Comparison of ENCODE assay signal across 8 cellular contexts in genomic region chr9:128829477-128830251, GRCh38. TPM values are rescaled to one million over a fixed set of nuclear protein-coding genes. Genes with fewer than 3 reads are reported as not detected.
DNase-seq lines count a peak whose midpoint lies in the region; ATAC-seq and TF ChIP-seq lines count a peak whose summit lies in the region.

TSS of gene SPOUT1 (minus strand) at chr9:128829794. CDS start at chr9:128829780, 14 bp downstream.

- peaks cover 21% of the 10 kb centered on the region for H3K36me3 ChIP-seq in IMR-90 (ENCODE audit: control insufficient read depth, insufficient read depth, low read length)

- H2BK120ac ChIP-seq in IMR-90 (ENCODE audit: low read depth, low read length): no peak within 1 kb of the TSS

- POLR2A ChIA-PET in IMR-90 (lab: Charles Lee; ENCODE audit: unreplicated experiment): interaction anchor here (0.5 to 0.6 kb wide), 2 partner anchors 22 to 749 kb away, joined by 4 read pairs; no protein-coding TSS in a partner anchor

- H2BK15ac ChIP-seq in IMR-90 (ENCODE audit: low read depth, low read length): no peak within 1 kb of the TSS

- peak within 1 kb of the TSS; percentile 95 for H2AK9ac ChIP-seq in IMR-90 (replicated peaks; ENCODE audit: low read depth, low read length, poor library complexity)

- H2AFZ ChIP-seq in IMR-90 (replicated peaks; ENCODE audit: low read length, poor library complexity): peak within 1 kb of the TSS; percentile 98

- intact Hi-C loops in IMR-90 (cut with micrococcal nuclease): no loop called here

- BruUV-seq in IMR-90 (replicated peaks; lab: Mats Ljungman, UMichigan): no TSS peak

- peak; percentile 97 for ATAC-seq in GM21528 (IDR thresholded peaks at IDR 0.05; ENCODE audit: low FRiP score, unreplicated experiment)
- peak; percentile 100 for ATAC-seq in IMR-90 (ENCODE audit: low read depth)

- H3K27ac ChIP-seq in IMR-90 (ENCODE audit: insufficient read depth, low read length) (peak within 1 kb of the TSS; percentile 73), epithelial cell of prostate (peak within 1 kb of the TSS; percentile 35)

- TF ChIP-seq POLR2A in IMR-90 (IDR thresholded peaks at IDR 0.05; ENCODE audit: low read depth, low read length): peak; percentile 37; the same call in 1 of the 2 replicates

- peak within 1 kb of the TSS; percentile 79 for H3K14ac ChIP-seq in IMR-90 (replicated peaks; ENCODE audit: low read depth, low read length)

- H3K56ac ChIP-seq in IMR-90 (ENCODE audit: extremely low read depth, insufficient read depth, low read length): peak within 1 kb of the TSS; percentile 66

- H3K23ac ChIP-seq in IMR-90 (ENCODE audit: low read depth, low read length): peak within 1 kb of the TSS; percentile 78

- H4K5ac ChIP-seq in IMR-90 (ENCODE audit: low read depth, low read length): no peak within 1 kb of the TSS

- TF ChIP-seq RAD21 in IMR-90 (IDR thresholded peaks at IDR 0.05; ENCODE audit: low read length): no peak

- H3K4me1 ChIP-seq in IMR-90 (ENCODE audit: control insufficient read depth, insufficient read depth, low read length): peaks cover 5% of the 10 kb centered on the region; the same call in 1 of the 2 replicates

- H3K4me3 ChIP-seq in IMR-90 (ENCODE audit: insufficient read depth, low read depth, low read length): peak within 1 kb of the TSS; percentile 80

- dilution Hi-C loops in IMR-90 (cut with HindIII; ENCODE audit: low sequenced_read_pairs, unreplicated experiment): no loop called here

- H4K20me1 ChIP-seq in IMR-90 (ENCODE audit: insufficient read depth, low read length): 0 out of 2 replicates have a peak, but pooled peaks cover 3% of the 10 kb centered on the region

- peak; percentile 98 for DNase-seq in DMS 273 (lab: John Stamatoyannopoulos, UW; ENCODE audit: unreplicated experiment)
- peak; percentile 86 for DNase-seq in IMR-90
- DNase-seq in OCI-M1 (lab: John Stamatoyannopoulos, UW): peak; percentile 96
- peak; percentile 96 for DNase-seq in activated T-cell treated with anti-CD3 and anti-CD28 coated beads for 48 hours (ENCODE audit: low read depth)
- peak; percentile 40 for DNase-seq in epithelial cell of prostate (ENCODE audit: low read depth, low spot score)
- DNase-seq in mucosa of gallbladder (ENCODE audit: low spot score): peak; percentile 94
- DNase-seq in stimulated activated CD8-positive, alpha-beta memory T cell treated with anti-CD3 and anti-CD28 coated beads, Interleukin-4, amount 100 ng/mL, for 4 hours (ENCODE audit: low read depth in 2 of 2, low spot score in 1 of 2): peak; percentile 79 to 84

- CTCF ChIA-PET in IMR-90 (lab: Yijun Ruan, JAX): interaction anchor here (1.5 kb wide), 1 partner anchor 11 kb away, joined by 6 read pairs; the partner anchor contains the start of gene ENDOG

- TF ChIP-seq CTCF in IMR-90 (conservative IDR thresholded peaks at IDR 0.05; ENCODE audit: low read depth, low read length): no peak

- no peak within 1 kb of the TSS for H2BK20ac ChIP-seq in IMR-90 (ENCODE audit: low read depth, low read length)

- peak within 1 kb of the TSS; percentile 45 for H3K4ac ChIP-seq in IMR-90 (ENCODE audit: low read depth, low read length)

- no peaks in the 10 kb centered on the region for H3K27me3 ChIP-seq in IMR-90 (ENCODE audit: control insufficient read depth, insufficient read depth, low read length)

- peak within 1 kb of the TSS; percentile 53; the same call in 1 of the 2 replicates for H2AK5ac ChIP-seq in IMR-90 (ENCODE audit: low read depth, low read length)

- peak within 1 kb of the TSS; percentile 49 for H3K9ac ChIP-seq in IMR-90 (ENCODE audit: low read depth, low read length)

- H3K9me1 ChIP-seq in IMR-90 (ENCODE audit: insufficient read depth, low read length): peaks cover 6% of the 10 kb centered on the region; the same call in 1 of the 2 replicates

- no peaks in the 10 kb centered on the region for H3K9me3 ChIP-seq in IMR-90 (ENCODE audit: control insufficient read depth, insufficient read depth, low read length)

- in situ Hi-C loops in IMR-90 (cut with MboI; ENCODE audit: low sequenced_read_pairs): no loop called here

- peaks cover 23% of the 10 kb centered on the region in 2 experiments for H3K79me1 ChIP-seq in IMR-90 (ENCODE audit: low read depth in 1 of 2, low read length in 2 of 2)

- H3K4me2 ChIP-seq in IMR-90 (ENCODE audit: low read depth, low read length): peak within 1 kb of the TSS; percentile 96

- no peak within 1 kb of the TSS for H3K18ac ChIP-seq in IMR-90 (ENCODE audit: low read depth, low read length)

- 2% methylated on average over 21 of the region's 56 CpGs; no CpG with 5 or more reads in 1 of the 2 experiments for WGBS in IMR-90 (ENCODE audit: extremely low coverage in 2 of 2, insufficient read length in 1 of 2), 2 experiments

- peak within 1 kb of the TSS; percentile 44 for H2BK5ac ChIP-seq in IMR-90 (ENCODE audit: low read depth, low read length, poor library complexity, severe bottlenecking)

- no peak within 1 kb of the TSS for H4K91ac ChIP-seq in IMR-90 (ENCODE audit: insufficient read depth, low read depth, low read length)

- peak within 1 kb of the TSS; percentile 25 to 83; a peak in 3 of 4 replicates for H4K8ac ChIP-seq in IMR-90 (ENCODE audit: low read depth in 2 of 2, low read length in 2 of 2)

TF ChIP-seq in IMR-90, 13 proteins besides CTCF, POLR2A, EP300 and RAD21:
- TF ChIP-seq MXI1 (IDR thresholded peaks at IDR 0.05; ENCODE audit: borderline replicate concordance, low read depth, low read length): peak; percentile 95
- no peak for TF ChIP-seq RFX5 (IDR thresholded peaks at IDR 0.05; ENCODE audit: low read depth, low read length)
- TF ChIP-seq BHLHE40 (IDR thresholded peaks at IDR 0.05; ENCODE audit: low read depth, low read length): peak; percentile 20; the same call in 1 of the 2 replicates
- peak; percentile 39; the same call in 1 of the 2 replicates for TF ChIP-seq USF2 (IDR thresholded peaks at IDR 0.05; ENCODE audit: low read depth, low read length)
- peak; percentile 51; the same call in 1 of the 2 replicates for TF ChIP-seq MAZ (IDR thresholded peaks at IDR 0.05; ENCODE audit: borderline replicate concordance, low read depth, low read length)

RNA-seq across cellular contexts. Expression of gene SPOUT1, which starts in this region (rescaled TPM):
- 15.8 and 17.9 TPM in 2 replicates for total RNA-seq in IMR-90 (2012; rRNA removed)
- 27.8 and 30.2 TPM in 2 replicates for polyA plus RNA-seq in IMR-90 (2012; rRNA removed)
- polyA plus RNA-seq in IMR-90 (2012; cell fraction: cytosol; rRNA removed): 13.9 and 20.2 TPM in 2 replicates
- polyA plus RNA-seq in IMR-90 (2012; cell fraction: nucleus; rRNA removed; ENCODE audit: low replicate concordance): 40.1 and 103 TPM in 2 replicates
- 55.0 TPM for total RNA-seq in mucosa of gallbladder

Comparison
In these comparisons a context has a peak if more than half of its experiments do, and no peak if none do; other contexts are left out.
1. Peak in every context shown above with its lines: DNase-seq, ATAC-seq, H3K4me3 ChIP-seq and H3K27ac ChIP-seq.
2. DNase-seq: peak in every context shown above with its lines; median percentile 98 in DMS 273; 96 in OCI-M1; 96 in activated T-cell treated with anti-CD3 and anti-CD28 coated beads for 48 hours; 94 in mucosa of gallbladder; 86 in IMR-90; 82 in stimulated activated CD8-positive, alpha-beta memory T cell treated with anti-CD3 and anti-CD28 coated beads, Interleukin-4, amount 100 ng/mL, for 4 hours; 40 in epithelial cell of prostate.